In the genomic region with DNA sequence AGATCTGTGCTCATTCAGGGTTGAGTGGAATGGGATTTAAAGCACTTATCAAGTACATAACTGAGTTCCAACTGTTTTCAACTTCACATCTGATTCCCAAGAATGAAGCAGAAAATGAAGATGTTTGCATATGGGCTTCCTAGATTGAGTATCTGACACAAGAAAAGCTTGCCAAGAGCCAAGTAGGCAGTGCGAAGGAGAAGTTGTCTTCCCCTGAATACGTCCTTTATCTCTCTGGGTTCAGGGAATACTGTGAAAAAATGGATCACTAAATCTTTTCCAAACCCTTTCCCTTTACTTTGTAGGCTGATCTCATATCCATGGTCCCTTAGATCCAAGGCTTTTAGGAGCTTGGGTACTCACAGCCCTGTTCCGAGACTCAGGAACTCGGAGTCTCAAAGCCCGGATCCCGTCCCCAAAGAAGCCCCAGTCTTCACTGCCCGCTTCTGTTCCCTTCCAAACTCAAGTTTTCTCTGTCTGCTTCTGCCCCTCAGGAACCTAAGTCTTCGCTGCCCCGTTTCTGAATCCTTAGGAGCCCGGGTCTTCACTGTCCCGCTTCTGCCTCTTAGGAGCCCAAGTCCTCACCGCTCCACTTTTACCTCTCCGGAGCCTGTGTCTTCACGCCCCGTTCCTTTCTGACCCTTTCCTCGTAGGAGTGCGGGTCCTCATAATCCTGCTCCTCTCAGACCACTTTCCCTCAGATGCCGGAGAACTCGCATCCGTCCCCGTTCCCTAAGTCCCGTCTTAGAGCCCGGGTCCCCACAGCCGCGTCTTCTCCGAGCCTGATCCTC, we compare ENCODE assay signal across 8 cellular contexts. TPM values are rescaled to one million over a fixed set of nuclear protein-coding genes. Genes with fewer than 3 reads are reported as not detected.
A peak's percentile ranks its signal among the peaks of the same experiment; 100 is the strongest.
DNase-seq lines count a peak whose midpoint lies in the region; ATAC-seq, FAIRE-seq and TF ChIP-seq lines count a peak whose summit lies in the region.

No MANE protein-coding gene starts in this region.

- H3K4me3 ChIP-seq in left ventricle myocardium inferior (peak overlapping the region; percentile 87), sigmoid colon (peak overlapping the region; percentile 68 to 79 (median 70))

- CTCF ChIA-PET in activated naive CD4-positive, alpha-beta T cell treated with anti-CD3 and anti-CD28 coated beads, Interleukin-2, amount 10 ng/mL, durations not matched to agents 7 days and 5 days (lab: Charles Lee), result interaction anchor here (0.9 to 3.1 kb wide), 6 partner anchors 26 to 235 kb away, joined by 3 to 33 read pairs (median 9); a partner anchor contains a TSS

- peaks cover 51% of the 10 kb centered on the region for H3K4me1 Mint-ChIP-seq in activated naive CD4-positive, alpha-beta T cell treated with anti-CD3 and anti-CD28 coated beads, Interleukin-2, amount 10 ng/mL, durations not matched to agents 7 days and 5 days
- H3K4me1 Mint-ChIP-seq in activated T-helper 17 cell treated with anti-CD3 and anti-CD28 coated beads, Interleukin-2, amount 50 U/mL, for 72 hours, result peaks cover 23% of the 10 kb centered on the region

- peak overlapping the region; percentile 98 for H3K4me3 Mint-ChIP-seq in activated naive CD4-positive, alpha-beta T cell treated with anti-CD3 and anti-CD28 coated beads, Interleukin-2, amount 10 ng/mL, durations not matched to agents 7 days and 5 days
- peak overlapping the region; percentile 100 for H3K4me3 Mint-ChIP-seq in activated T-helper 17 cell treated with anti-CD3 and anti-CD28 coated beads, Interleukin-2, amount 50 U/mL, for 72 hours

- no peaks in the 10 kb centered on the region for H3K36me3 ChIP-seq in left ventricle myocardium inferior
- no peaks in the 10 kb centered on the region for H3K36me3 ChIP-seq in sigmoid colon

- WGBS in sigmoid colon, 2 donors, result 0 to 1% methylated on average over 26 of the region's 26 CpGs

- intact Hi-C loops in left ventricle myocardium inferior (cut with micrococcal nuclease), result no loop called here
- intact Hi-C loops in sigmoid colon (cut with DNase I), result loop anchor here (2.0 to 10.0 kb wide), 5 partner anchors 27 to 543 kb away; a partner anchor contains a TSS

- FAIRE-seq in HTR-8/SVneo (lab: Jason Lieb, UNC), result no peak

- H3K9me3 Mint-ChIP-seq in activated naive CD4-positive, alpha-beta T cell treated with anti-CD3 and anti-CD28 coated beads, Interleukin-2, amount 10 ng/mL, durations not matched to agents 7 days and 5 days, result no peaks in the 10 kb centered on the region
- no peaks in the 10 kb centered on the region for H3K9me3 Mint-ChIP-seq in activated T-helper 17 cell treated with anti-CD3 and anti-CD28 coated beads, Interleukin-2, amount 50 U/mL, for 72 hours

- H3K27me3 Mint-ChIP-seq in activated naive CD4-positive, alpha-beta T cell treated with anti-CD3 and anti-CD28 coated beads, Interleukin-2, amount 10 ng/mL, durations not matched to agents 7 days and 5 days, result no peaks in the 10 kb centered on the region
- H3K27me3 Mint-ChIP-seq in activated T-helper 17 cell treated with anti-CD3 and anti-CD28 coated beads, Interleukin-2, amount 50 U/mL, for 72 hours, result no peaks in the 10 kb centered on the region

- peak; percentile 4 for ATAC-seq in HG03439 (IDR thresholded peaks at IDR 0.05; ENCODE audit: unreplicated experiment)
- peak; percentile 33 for ATAC-seq in activated T-helper 17 cell treated with anti-CD3 and anti-CD28 coated beads, Interleukin-2, amount 50 U/mL, for 72 hours (replicated peaks)

- H3K27ac Mint-ChIP-seq in activated naive CD4-positive, alpha-beta T cell treated with anti-CD3 and anti-CD28 coated beads, Interleukin-2, amount 10 ng/mL, durations not matched to agents 7 days and 5 days, result peak overlapping the region; percentile 99
- H3K27ac Mint-ChIP-seq in activated T-helper 17 cell treated with anti-CD3 and anti-CD28 coated beads, Interleukin-2, amount 50 U/mL, for 72 hours, result peak overlapping the region; percentile 100

- H3K4me1 ChIP-seq in left ventricle myocardium inferior (peaks cover 64% of the 10 kb centered on the region), sigmoid colon (peaks cover 0 to 34% (median 28%) of the 10 kb centered on the region in 4 donors)

- H3K36me3 Mint-ChIP-seq in activated naive CD4-positive, alpha-beta T cell treated with anti-CD3 and anti-CD28 coated beads, Interleukin-2, amount 10 ng/mL, durations not matched to agents 7 days and 5 days, result peaks cover 2% of the 10 kb centered on the region
- peaks cover 27% of the 10 kb centered on the region for H3K36me3 Mint-ChIP-seq in activated T-helper 17 cell treated with anti-CD3 and anti-CD28 coated beads, Interleukin-2, amount 50 U/mL, for 72 hours (ENCODE audit: low read depth)

- TF ChIP-seq CTCF in left ventricle myocardium inferior (IDR thresholded peaks at IDR 0.05; ENCODE audit: borderline replicate concordance), result no peak
- TF ChIP-seq CTCF in sigmoid colon (IDR thresholded peaks at IDR 0.05), result no peak

- no peak for TF ChIP-seq POLR2A in sigmoid colon (IDR thresholded peaks at IDR 0.05)

- TF ChIP-seq EP300 in sigmoid colon (IDR thresholded peaks at IDR 0.05), result no peak

- H3K9me3 ChIP-seq in left ventricle myocardium inferior (replicated peaks) (no peaks in the 10 kb centered on the region), sigmoid colon (no peaks in the 10 kb centered on the region)

- H3K27me3 ChIP-seq in left ventricle myocardium inferior (ENCODE audit: low read depth), result no peaks in the 10 kb centered on the region
- H3K27me3 ChIP-seq in sigmoid colon, result no peaks in the 10 kb centered on the region

- peak overlapping the region; percentile 93 for H3K27ac ChIP-seq in left ventricle myocardium inferior (replicated peaks)
- H3K27ac ChIP-seq in sigmoid colon, result peak overlapping the region; percentile 85 to 95 (median 92)

- no peak for DNase-seq in activated naive CD4-positive, alpha-beta T cell treated with anti-CD3 and anti-CD28 coated beads, Interleukin-2, amount 10 ng/mL, durations not matched to agents 7 days and 5 days
- no peak for DNase-seq in activated naive CD4-positive, alpha-beta T cell (lab: John Stamatoyannopoulos, UW)
- DNase-seq in left ventricle myocardium inferior, result no peak
- DNase-seq in sigmoid colon, result no peak
- DNase-seq in NCI-H2107 treated with DMSO at 0.1 percent for 48 hours (lab: John Stamatoyannopoulos, UW; ENCODE audit: unreplicated experiment), result no peak
- DNase-seq in HTR-8/SVneo (ENCODE audit: insufficient read length, low spot score), result no peak

RNA-seq across cellular contexts. Expression of a gene that starts 0.6 kb away (rescaled TPM):
- total RNA-seq in activated T-helper 17 cell treated with anti-CD3 and anti-CD28 coated beads, Interleukin-2, amount 50 U/mL, for 72 hours, result 10 to 100 TPM; 15.0 to 28.4 TPM
- total RNA-seq in left ventricle myocardium inferior (28.2 TPM), sigmoid colon (10 to 100 TPM; 16.8 to 27.5 (median 20.1) TPM)
- polyA plus RNA-seq in sigmoid colon, result 10 to 100 TPM; 19.2 to 21.0 (median 20.4) TPM

RNA-seq across cellular contexts. Expression of a gene that starts 6.1 kb away (rescaled TPM):
- not detected for total RNA-seq in activated T-helper 17 cell treated with anti-CD3 and anti-CD28 coated beads, Interleukin-2, amount 50 U/mL, for 72 hours
- total RNA-seq in left ventricle myocardium inferior (not detected), sigmoid colon (not detected)
- polyA plus RNA-seq in sigmoid colon, result not detected

RNA-seq across cellular contexts. Expression of a gene that starts 26.3 kb away (rescaled TPM):
- 10 to 100 TPM; 27.4 to 33.1 TPM for total RNA-seq in activated T-helper 17 cell treated with anti-CD3 and anti-CD28 coated beads, Interleukin-2, amount 50 U/mL, for 72 hours
- total RNA-seq in left ventricle myocardium inferior, result 6.2 TPM
- total RNA-seq in sigmoid colon, result 1 to 10 TPM; 6.1 to 7.3 (median 6.8) TPM
- 1 to 10 TPM; 3.7 to 8.9 (median 6.0) TPM for polyA plus RNA-seq in sigmoid colon

RNA-seq across cellular contexts. Expression of a gene that starts 50.2 kb away (rescaled TPM):
- total RNA-seq in activated T-helper 17 cell treated with anti-CD3 and anti-CD28 coated beads, Interleukin-2, amount 50 U/mL, for 72 hours, result not detected
- total RNA-seq in left ventricle myocardium inferior (1.2 TPM), sigmoid colon (1 to 10 TPM in 3 of 4 donors, under 1 TPM in 1; 0.68 to 3.2 (median 2.1) TPM)
- polyA plus RNA-seq in sigmoid colon, result 10 to 100 TPM in 1 of 3 donors, 1 to 10 TPM in 2; 3.4 to 19.0 (median 3.6) TPM
